17 cellular contexts compared by ENCODE assay signal in genomic region chr12:99393763-99394162, GRCh38.
DNase-seq lines count a peak whose midpoint lies in the region; ATAC-seq, FAIRE-seq and TF ChIP-seq lines count a peak whose summit lies in the region.
"Had no signal": no experiment of that assay in that cellular context is flagged by ENCODE, and none has a peak within 500 bp of the region (broad histone marks: within the 10 kb centered on the region; RNA-seq: fewer than 3 reads in every experiment).

No MANE protein-coding gene starts in this region.

- H3K27ac Mint-ChIP-seq in naive thymus-derived CD8-positive, alpha-beta T cell, result no peak overlapping the region
- H3K27ac Mint-ChIP-seq: progenitor cell of endocrine pancreas had no signal

- ATAC-seq in GM18505 (IDR thresholded peaks at IDR 0.05; ENCODE audit: unreplicated experiment) (peak; percentile 67), GM19463 (IDR thresholded peaks at IDR 0.05; ENCODE audit: unreplicated experiment) (peak; percentile 68), HG02840 (IDR thresholded peaks at IDR 0.05; ENCODE audit: low FRiP score, unreplicated experiment) (peak; percentile 78), HG03558 (IDR thresholded peaks at IDR 0.05; ENCODE audit: extremely low read depth, unreplicated experiment) (peak; percentile 72), right lobe of liver (no peak), GM21717 (IDR thresholded peaks at IDR 0.05; ENCODE audit: unreplicated experiment) (no peak)
- ATAC-seq in naive thymus-derived CD8-positive, alpha-beta T cell, result no peak
- ATAC-seq: activated CD4-positive, CD25-positive, alpha-beta regulatory T cell treated with anti-CD3 and anti-CD28 coated beads, Interleukin-2, amount 50 U/mL, for 24 hours had no signal

- no peak overlapping the region for H3K9ac ChIP-seq in kidney (ENCODE audit: low read length in 2 of 2)

- no peak for FAIRE-seq in kidney (lab: Jason Lieb, UNC)

- H3K4me1 ChIP-seq in right lobe of liver (no peaks in the 10 kb centered on the region), kidney (ENCODE audit: control insufficient read depth in 1 of 2, insufficient read depth in 1 of 2, low read depth in 1 of 2, low read length in 2 of 2) (no peaks in the 10 kb centered on the region)
- H3K4me1 ChIP-seq: left ventricle myocardium inferior, suprapubic skin had no signal

- no peak for DNase-seq in right lobe of liver
- DNase-seq in kidney, result no peak
- DNase-seq in naive thymus-derived CD8-positive, alpha-beta T cell, result no peak
- DNase-seq: activated naive CD4-positive, alpha-beta T cell treated with anti-CD3 and anti-CD28 coated beads, Interleukin-2, amount 50 U/mL, for 16 hours; left ventricle myocardium inferior; MV-4-11; NCI-H226; PC-9; T-helper 1 cell had no signal

- H3K4me3 ChIP-seq in right lobe of liver, result no peak overlapping the region
- no peak overlapping the region for H3K4me3 ChIP-seq in kidney (ENCODE audit: low read length in 2 of 2)
- H3K4me3 ChIP-seq: left ventricle myocardium inferior, PC-9, suprapubic skin had no signal

- no peak for TF ChIP-seq POLR2A in GM18505 (IDR thresholded peaks at IDR 0.05; ENCODE audit: borderline replicate concordance, extremely low read depth, insufficient read depth, insufficient read length)
- no peak for TF ChIP-seq POLR2A in right lobe of liver (IDR thresholded peaks at IDR 0.05)

- H3K9me3 ChIP-seq in right lobe of liver (no peaks in the 10 kb centered on the region), kidney (ENCODE audit: control insufficient read depth in 1 of 2, low read length in 2 of 2) (no peaks in the 10 kb centered on the region)

- TF ChIP-seq CTCF in right lobe of liver (IDR thresholded peaks at IDR 0.05) (no peak), kidney (IDR thresholded peaks at IDR 0.05; ENCODE audit: borderline replicate concordance, extremely low read depth, insufficient read depth) (no peak)

- POLR2A ChIA-PET in naive thymus-derived CD8-positive, alpha-beta T cell (lab: Charles Lee), result no interaction called here

- H3K27ac ChIP-seq in right lobe of liver (no peak overlapping the region), kidney (ENCODE audit: low read depth in 2 of 2, low read length in 2 of 2) (no peak overlapping the region)
- H3K27ac ChIP-seq: left ventricle myocardium inferior, PC-9, suprapubic skin had no signal

- no peaks in the 10 kb centered on the region for H3K36me3 Mint-ChIP-seq in naive thymus-derived CD8-positive, alpha-beta T cell

- H3K36me3 ChIP-seq in right lobe of liver (no peaks in the 10 kb centered on the region), kidney (ENCODE audit: control insufficient read depth in 1 of 2, insufficient read depth in 2 of 2, low read length in 2 of 2) (no peaks in the 10 kb centered on the region)
- H3K36me3 ChIP-seq: left ventricle myocardium inferior, suprapubic skin had no signal

- no peaks in the 10 kb centered on the region for H3K27me3 Mint-ChIP-seq in naive thymus-derived CD8-positive, alpha-beta T cell
- H3K27me3 Mint-ChIP-seq: progenitor cell of endocrine pancreas had no signal

- H3K27me3 ChIP-seq in right lobe of liver, result no peaks in the 10 kb centered on the region
- H3K27me3 ChIP-seq: suprapubic skin had no signal

- H3K9me3 Mint-ChIP-seq in naive thymus-derived CD8-positive, alpha-beta T cell, result peaks cover 0 to 9% (median 0%) of the 10 kb centered on the region in 9 donors

- H3K4me1 Mint-ChIP-seq in naive thymus-derived CD8-positive, alpha-beta T cell, result no peaks in the 10 kb centered on the region

- H3K4me3 Mint-ChIP-seq in naive thymus-derived CD8-positive, alpha-beta T cell, result no peak overlapping the region

- intact Hi-C loops in right lobe of liver (cut with DNase I) (no loop called here), kidney (cut with DNase I) (no loop called here)

Comparison
In these comparisons a context has a peak if more than half of its experiments do, and no peak if none do; other contexts are left out.
1. ATAC-seq: peak in GM18505 (single experiment), GM19463 (single experiment), HG02840 (single experiment) and HG03558 (single experiment); none in right lobe of liver (0 of 4), GM21717 (single experiment) and naive thymus-derived CD8-positive, alpha-beta T cell (0 of 2).